27 cellular contexts compared by ENCODE assay signal in the genomic region with DNA sequence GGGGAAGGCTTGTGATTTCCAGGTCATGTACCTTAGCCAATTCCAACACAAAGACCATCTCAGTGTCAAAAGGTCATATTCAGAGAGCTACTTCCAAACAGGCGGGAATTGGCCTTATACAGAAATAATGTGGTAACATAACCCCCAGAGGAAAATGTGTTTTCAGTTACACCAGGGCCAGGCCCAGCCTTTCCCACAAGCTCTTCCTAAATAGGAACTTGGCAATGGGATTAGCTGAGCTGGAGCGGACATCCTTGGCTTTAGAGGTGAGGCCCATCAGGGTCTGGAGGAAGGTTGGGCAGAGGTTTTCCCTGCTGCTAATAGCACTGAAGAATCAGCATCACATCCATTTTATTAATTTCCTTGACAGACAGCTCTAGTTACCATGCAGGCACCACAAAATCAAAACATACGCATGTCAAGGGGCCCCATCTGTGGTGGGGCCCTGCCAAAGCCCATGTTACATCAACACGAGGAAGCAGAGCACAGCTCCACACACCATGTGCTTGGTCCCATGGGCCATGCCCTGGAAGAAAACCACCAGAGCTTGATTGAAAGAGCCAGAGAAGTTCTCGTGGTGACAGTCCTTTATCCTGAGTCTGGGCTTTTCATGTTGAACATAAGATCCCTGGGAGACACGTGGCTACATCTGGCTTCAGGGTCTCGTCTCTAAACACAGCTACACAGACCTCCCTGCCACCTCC.
DNase-seq lines count a peak whose midpoint lies in the region; ATAC-seq, FAIRE-seq and TF ChIP-seq lines count a peak whose summit lies in the region.
"Had no signal": no experiment of that assay in that cellular context is flagged by ENCODE, and none has a peak within 500 bp of the region (broad histone marks: within the 10 kb centered on the region; RNA-seq: fewer than 3 reads in every experiment).

No MANE protein-coding gene starts in this region.

- H3K9ac ChIP-seq in HepG2 (ENCODE audit: insufficient read depth, low read depth, low read length) (no peak overlapping the region), neural progenitor cell (no peak overlapping the region)
- H3K9ac ChIP-seq: SK-N-SH had no signal

- no peak overlapping the region for H3K27ac ChIP-seq in HepG2 (ENCODE audit: extremely low read length, insufficient read depth, low read length)
- H3K27ac ChIP-seq in right lobe of liver, result no peak overlapping the region
- H3K27ac ChIP-seq in sigmoid colon, result peak overlapping the region in 1 of 4 donors; percentile 77
- no peak overlapping the region for H3K27ac ChIP-seq in neural progenitor cell

- no peak overlapping the region for H3K4me3 ChIP-seq in HepG2 (replicated peaks in 1 of 3; ENCODE audit: insufficient read depth in 1 of 3, low read depth in 2 of 3, low read length in 3 of 3)
- no peak overlapping the region for H3K4me3 ChIP-seq in right lobe of liver
- no peak overlapping the region for H3K4me3 ChIP-seq in sigmoid colon
- no peak overlapping the region for H3K4me3 ChIP-seq in neural progenitor cell
- H3K4me3 ChIP-seq: K562 had no signal

- CTCF ChIA-PET in HepG2 (lab: Yijun Ruan, JAX; ENCODE audit: low intra/inter-chr PET ratio, low total read pairs), result no interaction called here

- no peak overlapping the region for H3K27ac Mint-ChIP-seq in neural progenitor cell
- H3K27ac Mint-ChIP-seq: activated B cell treated with CpG ODN at 0.5 μM for 24 hours; activated naive CD8-positive, alpha-beta T cell treated with anti-CD3 and anti-CD28 coated beads for 36 hours; CD4-positive, alpha-beta T cell; endodermal cell; stimulated activated effector memory CD8-positive, alpha-beta T cell treated with anti-CD3 and anti-CD28 coated beads, Interleukin-12 subunit alpha, Interleukin-12 subunit beta, amount 100 ng/mL, for 72 hours had no signal

- in situ Hi-C loops in HepG2 (cut with HindIII; ENCODE audit: extremely low pct_ligation_motif_present, low pct_unique_long_range_greater_than_20kb), result no loop called here

- TF ChIP-seq CTCF in HepG2 (CRISPR knock-in tag; IDR thresholded peaks at IDR 0.05) (no peak), right lobe of liver (IDR thresholded peaks at IDR 0.05) (no peak), sigmoid colon (IDR thresholded peaks at IDR 0.05) (no peak), neural progenitor cell (IDR thresholded peaks at IDR 0.05) (no peak)

- H3K4me2 ChIP-seq in HepG2 (ENCODE audit: low read depth, low read length), result no peak overlapping the region
- H3K4me2 ChIP-seq in neural progenitor cell, result no peak overlapping the region
- H3K4me2 ChIP-seq: SK-N-SH had no signal

- no peaks in the 10 kb centered on the region for H3K27me3 Mint-ChIP-seq in neural progenitor cell (ENCODE audit: insufficient read depth, low read depth)
- H3K27me3 Mint-ChIP-seq: activated B cell treated with CpG ODN at 0.5 μM for 24 hours; activated naive CD8-positive, alpha-beta T cell treated with anti-CD3 and anti-CD28 coated beads for 36 hours; CD4-positive, alpha-beta T cell had no signal

- no peak for FAIRE-seq in HepG2 (lab: Jason Lieb, UNC)
- FAIRE-seq: astrocyte, K562 had no signal

- DNase-seq in HepG2 (ENCODE audit: low spot score), result no peak
- DNase-seq in right lobe of liver, result no peak
- DNase-seq in left cardiac atrium, result peak; percentile 36
- DNase-seq in sigmoid colon, result peak; percentile 69
- no peak for DNase-seq in SK-N-DZ (ENCODE audit: low spot score)
- DNase-seq in midbrain (lab: John Stamatoyannopoulos, UW), result no peak
- DNase-seq in neural progenitor cell (ENCODE audit: low spot score), result no peak
- no peak for DNase-seq in globus pallidus (ENCODE audit: low spot score)
- DNase-seq: activated B cell treated with CpG ODN at 0.5 μM for 24 hours; activated CD4-positive, alpha-beta T cell treated with anti-CD3 and anti-CD28 coated beads, Interleukin-2, amount 50 U/mL, for 1 hour; activated effector memory CD4-positive, alpha-beta T cell treated with anti-CD3 and anti-CD28 coated beads, Interleukin-2, amount 50 U/mL, for 16 hours; activated naive CD8-positive, alpha-beta T cell treated with anti-CD3 and anti-CD28 coated beads for 36 hours; activated T-cell treated with anti-CD3 and anti-CD28 coated beads, Interleukin-2, amount 50 U/mL, for 1 hour; CD4-positive, alpha-beta T cell; central memory CD4-positive, alpha-beta T cell; endodermal cell; mesendoderm; NCI-H1105 treated with DMSO at 0.1 percent for 48 hours; NCI-H2029; NCI-H526; NK-92 treated with Interleukin-12 subunit alpha and Interleukin-12 subunit beta, amount 100 ng/mL, for 24 hours; SK-N-SH; substantia nigra had no signal

- WGBS in HepG2 (ENCODE audit: low lambda C conversion rate), result 32% methylated on average over 5 of the region's 7 CpGs
- 91% methylated on average over 4 of the region's 7 CpGs for WGBS in right lobe of liver (ENCODE audit: insufficient coverage, low coverage, low lambda C conversion rate, missing lambda C conversion rate)
- WGBS in sigmoid colon, 2 donors, result 82 to 90% methylated on average over 7 of the region's 7 CpGs

- no peak for TF ChIP-seq POLR2A in HepG2 (IDR thresholded peaks at IDR 0.05; ENCODE audit: insufficient read depth in 1 of 2, low read depth in 2 of 2, low read length in 2 of 2)
- no peak for TF ChIP-seq POLR2A in right lobe of liver (IDR thresholded peaks at IDR 0.05)
- TF ChIP-seq POLR2A in sigmoid colon (IDR thresholded peaks at IDR 0.05), result no peak

- intact Hi-C loops in HepG2 (cut with micrococcal nuclease; ENCODE audit: unreplicated experiment), result no loop called here
- intact Hi-C loops in right lobe of liver (cut with DNase I), result no loop called here
- intact Hi-C loops in left cardiac atrium (cut with DNase I), result no loop called here
- intact Hi-C loops in sigmoid colon (cut with DNase I), result loop anchor here (5.0 kb wide), 1 partner anchor 549 kb away; no protein-coding TSS in a partner anchor

- no peak for ATAC-seq in HepG2
- no peak for ATAC-seq in right lobe of liver
- peak; percentile 50 to 77 for ATAC-seq in left cardiac atrium
- ATAC-seq: esophagus mucosa; K562; stimulated activated effector memory CD8-positive, alpha-beta T cell treated with anti-CD3 and anti-CD28 coated beads, Interleukin-12 subunit alpha, Interleukin-12 subunit beta, amount 100 ng/mL, for 72 hours had no signal

- H3K4me1 ChIP-seq in HepG2 (ENCODE audit: insufficient read depth, low read length) (no peaks in the 10 kb centered on the region), right lobe of liver (peaks cover 0 to 34% (median 4%) of the 10 kb centered on the region in 4 donors), sigmoid colon (peaks cover 0 to 40% (median 34%) of the 10 kb centered on the region in 4 donors), neural progenitor cell (no peaks in the 10 kb centered on the region)

- H3K4me3 Mint-ChIP-seq in neural progenitor cell, result no peak overlapping the region
- H3K4me3 Mint-ChIP-seq: activated B cell treated with CpG ODN at 0.5 μM for 24 hours; activated naive CD8-positive, alpha-beta T cell treated with anti-CD3 and anti-CD28 coated beads for 36 hours; CD4-positive, alpha-beta T cell; endodermal cell; stimulated activated effector memory CD8-positive, alpha-beta T cell treated with anti-CD3 and anti-CD28 coated beads, Interleukin-12 subunit alpha, Interleukin-12 subunit beta, amount 100 ng/mL, for 72 hours had no signal

- H3K27me3 ChIP-seq in HepG2 (ENCODE audit: control insufficient read depth in 1 of 2, insufficient read depth in 2 of 2, low read length in 2 of 2), result peaks cover 0 to 17% of the 10 kb centered on the region in 2 experiments; a peak in 3 of 5 replicates
- no peaks in the 10 kb centered on the region for H3K27me3 ChIP-seq in right lobe of liver
- H3K27me3 ChIP-seq in sigmoid colon, result no peaks in the 10 kb centered on the region
- H3K27me3 ChIP-seq in neural progenitor cell, result no peaks in the 10 kb centered on the region

- H4K20me1 ChIP-seq in HepG2 (ENCODE audit: insufficient read depth, low read length) (no peaks in the 10 kb centered on the region), neural progenitor cell (ENCODE audit: low read depth) (no peaks in the 10 kb centered on the region)

- TF ChIP-seq RAD21 in HepG2 (CRISPR knock-in tag; IDR thresholded peaks at IDR 0.05), result no peak

- H3F3A ChIP-seq in neural progenitor cell (ENCODE audit: low read depth), result no peaks in the 10 kb centered on the region

- no peaks in the 10 kb centered on the region for H3K9me3 Mint-ChIP-seq in neural progenitor cell
- H3K9me3 Mint-ChIP-seq: activated B cell treated with CpG ODN at 0.5 μM for 24 hours; activated naive CD8-positive, alpha-beta T cell treated with anti-CD3 and anti-CD28 coated beads for 36 hours; CD4-positive, alpha-beta T cell; endodermal cell; stimulated activated effector memory CD8-positive, alpha-beta T cell treated with anti-CD3 and anti-CD28 coated beads, Interleukin-12 subunit alpha, Interleukin-12 subunit beta, amount 100 ng/mL, for 72 hours had no signal

- POLR2A ChIA-PET in HepG2 (lab: Yijun Ruan, JAX), result no interaction called here

- H2AFZ ChIP-seq in HepG2 (ENCODE audit: low read length) (no peak overlapping the region), neural progenitor cell (replicated peaks) (no peak overlapping the region)

- no peak for TF ChIP-seq EP300 in HepG2 (IDR thresholded peaks at IDR 0.05; ENCODE audit: low read depth in 2 of 2, low read length in 2 of 2)
- TF ChIP-seq EP300 in HepG2 (CRISPR knock-in tag; IDR thresholded peaks at IDR 0.05; ENCODE audit: borderline replicate concordance), result no peak
- no peak for TF ChIP-seq EP300 in sigmoid colon (IDR thresholded peaks at IDR 0.05)

- no TSS peak for BruUV-seq in HepG2 (replicated peaks; lab: Mats Ljungman, UMichigan)

- H3K36me3 Mint-ChIP-seq in neural progenitor cell, result no peaks in the 10 kb centered on the region
- H3K36me3 Mint-ChIP-seq: activated naive CD8-positive, alpha-beta T cell treated with anti-CD3 and anti-CD28 coated beads for 36 hours; stimulated activated effector memory CD8-positive, alpha-beta T cell treated with anti-CD3 and anti-CD28 coated beads, Interleukin-12 subunit alpha, Interleukin-12 subunit beta, amount 100 ng/mL, for 72 hours had no signal

- H3K79me2 ChIP-seq in HepG2 (ENCODE audit: insufficient read depth, low read length) (no peaks in the 10 kb centered on the region), neural progenitor cell (ENCODE audit: low read depth) (no peaks in the 10 kb centered on the region)

- peaks cover 19% of the 10 kb centered on the region for H3K4me1 Mint-ChIP-seq in neural progenitor cell
- H3K4me1 Mint-ChIP-seq: activated B cell treated with CpG ODN at 0.5 μM for 24 hours; activated naive CD8-positive, alpha-beta T cell treated with anti-CD3 and anti-CD28 coated beads for 36 hours; endodermal cell; stimulated activated effector memory CD8-positive, alpha-beta T cell treated with anti-CD3 and anti-CD28 coated beads, Interleukin-12 subunit alpha, Interleukin-12 subunit beta, amount 100 ng/mL, for 72 hours had no signal

- H3K36me3 ChIP-seq in HepG2 (replicated peaks in 1 of 2; ENCODE audit: control insufficient read depth in 1 of 2, insufficient read depth in 2 of 2, low read length in 2 of 2), result no peaks in the 10 kb centered on the region
- no peaks in the 10 kb centered on the region for H3K36me3 ChIP-seq in right lobe of liver
- peaks cover 6 to 29% (median 16%) of the 10 kb centered on the region in 4 donors for H3K36me3 ChIP-seq in sigmoid colon
- H3K36me3 ChIP-seq in neural progenitor cell, result no peaks in the 10 kb centered on the region

- no peaks in the 10 kb centered on the region for H3K9me3 ChIP-seq in HepG2 (ENCODE audit: low read length)
- H3K9me3 ChIP-seq in right lobe of liver, result no peaks in the 10 kb centered on the region
- H3K9me3 ChIP-seq in sigmoid colon, result no peaks in the 10 kb centered on the region
- no peaks in the 10 kb centered on the region for H3K9me3 ChIP-seq in neural progenitor cell (ENCODE audit: low read depth)
- H3K9me3 ChIP-seq: SK-N-SH had no signal

Comparison
In these comparisons a context has a peak if more than half of its experiments do, and no peak if none do; other contexts are left out.
1. ATAC-seq: peak in left cardiac atrium (2 of 2); none in HepG2 (single experiment) and right lobe of liver (0 of 4).
2. DNase-seq: peak in left cardiac atrium (single experiment) and sigmoid colon (single experiment); none in HepG2 (single experiment), right lobe of liver (0 of 3), SK-N-DZ (single experiment), midbrain (single experiment), neural progenitor cell (single experiment) and globus pallidus (single experiment).